Comparison of ENCODE assay signal across 8 cellular contexts in genomic region chr5:76104027-76104426, GRCh38. TPM values are rescaled to one million over a fixed set of nuclear protein-coding genes. Genes with fewer than 3 reads are reported as not detected.
DNase-seq lines count a peak whose midpoint lies in the region; ATAC-seq and TF ChIP-seq lines count a peak whose summit lies in the region.

No MANE protein-coding gene starts in this region.

- H3K9me3 Mint-ChIP-seq in activated naive CD4-positive, alpha-beta T cell treated with anti-CD3 and anti-CD28 coated beads, Interleukin-2, amount 10 ng/mL, durations not matched to agents 7 days and 5 days: no peaks in the 10 kb centered on the region

- H3K4me3 Mint-ChIP-seq in activated naive CD4-positive, alpha-beta T cell treated with anti-CD3 and anti-CD28 coated beads, Interleukin-2, amount 10 ng/mL, durations not matched to agents 7 days and 5 days: no peak overlapping the region

- in situ Hi-C loops in Caki2 (cut with HindIII; ENCODE audit: low pct_unique_long_range_greater_than_20kb, low sequenced_read_pairs) (no loop called here), KBM-7 (cut with MboI; ENCODE audit: low pct_unique_long_range_greater_than_20kb, low sequenced_read_pairs) (no loop called here)

- no peak for TF ChIP-seq POLR2A in lower leg skin (IDR thresholded peaks at IDR 0.05)

- TF ChIP-seq CTCF in lower leg skin (IDR thresholded peaks at IDR 0.05): no peak

- no peak overlapping the region for H3K27ac Mint-ChIP-seq in activated naive CD4-positive, alpha-beta T cell treated with anti-CD3 and anti-CD28 coated beads, Interleukin-2, amount 10 ng/mL, durations not matched to agents 7 days and 5 days

- peaks cover 8% of the 10 kb centered on the region for H3K4me1 Mint-ChIP-seq in activated naive CD4-positive, alpha-beta T cell treated with anti-CD3 and anti-CD28 coated beads, Interleukin-2, amount 10 ng/mL, durations not matched to agents 7 days and 5 days

- intact Hi-C loops in lower leg skin (cut with DNase I; ENCODE audit: low total_unique reads): no loop called here

- peaks cover 11% of the 10 kb centered on the region for H3K27me3 Mint-ChIP-seq in activated naive CD4-positive, alpha-beta T cell treated with anti-CD3 and anti-CD28 coated beads, Interleukin-2, amount 10 ng/mL, durations not matched to agents 7 days and 5 days

- DNase-seq in Caki2 (ENCODE audit: low read depth): peak; percentile 22
- DNase-seq in KBM-7: peak; percentile 48
- peak; percentile 65 for DNase-seq in activated naive CD4-positive, alpha-beta T cell treated with anti-CD3 and anti-CD28 coated beads, Interleukin-2, amount 10 ng/mL, durations not matched to agents 7 days and 5 days
- peak; percentile 30 for DNase-seq in kidney tubule cell (ENCODE audit: low spot score)
- DNase-seq in lower leg skin (ENCODE audit: low spot score in 2 of 2): no peak

- CTCF ChIA-PET in activated naive CD4-positive, alpha-beta T cell treated with anti-CD3 and anti-CD28 coated beads, Interleukin-2, amount 10 ng/mL, durations not matched to agents 7 days and 5 days (lab: Charles Lee): interaction anchor here (2.5 kb wide), 1 partner anchor 71 kb away, joined by 6 read pairs; no protein-coding TSS in a partner anchor

- H3K4me3 ChIP-seq in lower leg skin (ENCODE audit: low read depth, poor library complexity, severe bottlenecking): no peak overlapping the region

- ATAC-seq in GM19455 (IDR thresholded peaks at IDR 0.05; ENCODE audit: unreplicated experiment) (no peak), GM18867 (IDR thresholded peaks at IDR 0.05; ENCODE audit: unreplicated experiment) (no peak), HG03521 (IDR thresholded peaks at IDR 0.05; ENCODE audit: unreplicated experiment) (no peak)

- H3K36me3 Mint-ChIP-seq in activated naive CD4-positive, alpha-beta T cell treated with anti-CD3 and anti-CD28 coated beads, Interleukin-2, amount 10 ng/mL, durations not matched to agents 7 days and 5 days: no peaks in the 10 kb centered on the region

- 0 to 3% methylated on average over 2 of the region's 2 CpGs for WGBS in lower leg skin, 2 donors

RNA-seq across cellular contexts. Expression of gene SV2C, which starts 20.8 kb away (rescaled TPM):
- not detected in 2 replicates for total RNA-seq in Caki2 (2014; rRNA removed; shearing (Covaris generic); ENCODE audit: low replicate concordance)
- under 1 TPM; 0.04 to 0.63 (median 0.24) TPM for total RNA-seq in lower leg skin

Comparison
In these comparisons a context has a peak if more than half of its experiments do, and no peak if none do; other contexts are left out.
1. DNase-seq: peak in Caki2 (single experiment), KBM-7 (single experiment), activated naive CD4-positive, alpha-beta T cell treated with anti-CD3 and anti-CD28 coated beads, Interleukin-2, amount 10 ng/mL, durations not matched to agents 7 days and 5 days (single experiment) and kidney tubule cell (single experiment); none in lower leg skin (0 of 2).